Comparison of ENCODE assay signal across 8 cellular contexts in the genomic region with DNA sequence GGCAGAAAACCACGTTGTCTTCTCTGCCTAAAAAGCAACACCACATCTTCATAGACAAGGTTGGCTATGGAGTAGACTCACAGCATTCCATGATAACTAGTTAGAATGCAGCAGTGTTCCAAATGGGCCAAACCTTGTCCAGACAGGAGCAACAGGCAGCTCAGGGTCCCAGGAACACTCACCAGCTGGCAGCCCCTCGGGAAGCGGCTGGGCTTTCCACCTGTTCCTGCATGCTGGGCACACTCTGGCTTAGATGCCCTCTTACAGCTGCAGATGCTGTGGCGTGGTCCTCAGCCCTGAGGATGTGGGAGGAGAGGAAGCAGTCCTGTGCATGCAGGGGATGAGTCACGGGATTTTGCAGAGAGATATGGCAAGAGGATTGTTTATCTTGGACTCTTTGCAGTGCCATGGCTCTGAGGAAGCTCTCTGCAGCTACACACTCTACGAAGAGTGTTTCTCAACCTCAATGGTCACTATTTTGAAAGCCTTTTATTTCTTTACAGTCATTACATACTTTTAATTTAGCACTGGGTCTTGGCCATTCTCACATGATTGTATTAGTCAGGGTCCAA. TPM values are rescaled to one million over a fixed set of nuclear protein-coding genes. Genes with fewer than 3 reads are reported as not detected.
DNase-seq lines count a peak whose midpoint lies in the region; ATAC-seq and TF ChIP-seq lines count a peak whose summit lies in the region.

No MANE protein-coding gene starts in this region.

- intact Hi-C loops in sciatic nerve (cut with DNase I): no loop called here

- H3K36me3 ChIP-seq in ACC112 (ENCODE audit: insufficient read depth, low read length) (no peaks in the 10 kb centered on the region), H7 (replicated peaks; ENCODE audit: control insufficient read depth, insufficient read depth, low read length) (no peaks in the 10 kb centered on the region; the same call in 1 of the 2 replicates), fibroblast of lung (ENCODE audit: control insufficient read depth, insufficient read depth, low read length) (no peaks in the 10 kb centered on the region)

- H3K4me3 ChIP-seq in ACC112 (ENCODE audit: low read depth, low read length) (0 out of 2 replicates have a peak overlapping the region, but pooled peaks have one; percentile 18), H7 (ENCODE audit: insufficient read depth, low read depth, low read length) (no peak overlapping the region), fibroblast of lung (replicated peaks in 1 of 4; ENCODE audit: control extremely low read depth in 1 of 4, insufficient read depth in 1 of 4, low read depth in 3 of 4, low read length in 4 of 4) (no peak overlapping the region)

- ATAC-seq in sciatic nerve (peak; percentile 97), GM18517 (IDR thresholded peaks at IDR 0.05; ENCODE audit: unreplicated experiment) (no peak), GM18907 (IDR thresholded peaks at IDR 0.05; ENCODE audit: unreplicated experiment) (no peak), HG03460 (IDR thresholded peaks at IDR 0.05; ENCODE audit: unreplicated experiment) (no peak)

- H2AFZ ChIP-seq in ACC112 (ENCODE audit: low read length, unreplicated experiment): no peak overlapping the region
- H2AFZ ChIP-seq in fibroblast of lung (ENCODE audit: low read length): no peak overlapping the region

- H3K4me1 ChIP-seq in ACC112 (ENCODE audit: control insufficient read depth, insufficient read depth, low read length, unreplicated experiment) (peaks cover 34% of the 10 kb centered on the region), fibroblast of lung (ENCODE audit: control insufficient read depth, extremely low read depth, insufficient read depth, low read length) (peaks cover 3% of the 10 kb centered on the region)

- H3K4me2 ChIP-seq in fibroblast of lung (ENCODE audit: extremely low read depth, insufficient read depth, low read length): peak overlapping the region; percentile 25

- H3K9ac ChIP-seq in fibroblast of lung (ENCODE audit: insufficient read depth, low read length): no peak overlapping the region

- H3K27ac ChIP-seq in ACC112 (ENCODE audit: low read depth, low read length) (peak overlapping the region; percentile 91), fibroblast of lung (ENCODE audit: insufficient read depth, low read length) (peak overlapping the region; percentile 62)

- H3K9me3 ChIP-seq in fibroblast of lung (ENCODE audit: control insufficient read depth, insufficient read depth, low read depth, low read length): no peaks in the 10 kb centered on the region

- TF ChIP-seq CTCF in fibroblast of lung (conservative IDR thresholded peaks at IDR 0.05 in 1 of 2, IDR thresholded peaks at IDR 0.05 in 1 of 2; ENCODE audit: low read depth in 1 of 2, low read length in 2 of 2): no peak

- DNase-seq in H7 (peak; percentile 38), SIG-M5 treated with dmso at 0.1 percent for 504 hours (lab: John Stamatoyannopoulos, UW; ENCODE audit: unreplicated experiment) (peak; percentile 89), fibroblast of lung (ENCODE audit: low read depth in 2 of 2) (peak; percentile 97 to 98), sciatic nerve (ENCODE audit: low spot score) (no peak)

- no peaks in the 10 kb centered on the region for H4K20me1 ChIP-seq in fibroblast of lung (ENCODE audit: control insufficient read depth, extremely low read depth, insufficient read depth, low read length)

- H3K79me2 ChIP-seq in ACC112 (ENCODE audit: control insufficient read depth, insufficient read depth, low read length, unreplicated experiment) (no peaks in the 10 kb centered on the region), fibroblast of lung (ENCODE audit: control insufficient read depth, insufficient read depth, low read length) (no peaks in the 10 kb centered on the region)

- H3K27me3 ChIP-seq in ACC112 (ENCODE audit: insufficient read depth, low read length): no peaks in the 10 kb centered on the region
- no peaks in the 10 kb centered on the region for H3K27me3 ChIP-seq in H7 (ENCODE audit: control insufficient read depth, insufficient read depth, low read length)
- no peaks in the 10 kb centered on the region for H3K27me3 ChIP-seq in fibroblast of lung (ENCODE audit: control insufficient read depth, insufficient read depth, low read length)

RNA-seq across cellular contexts. Expression of a gene that starts 11.3 kb away (rescaled TPM):
- 5.3 and 5.7 TPM in 2 replicates for total RNA-seq in H7 (2014; rRNA removed; shearing (Covaris generic))
- under 0.01 and 0.33 TPM in 2 replicates for total RNA-seq in fibroblast of lung
- 0.08 and 0.43 TPM in 2 replicates for polyA plus RNA-seq in fibroblast of lung
- polyA plus RNA-seq in fibroblast of lung (2012): 0.17 and 0.83 TPM in 2 replicates
- polyA minus RNA-seq in fibroblast of lung (ENCODE audit: low replicate concordance): 0.12 and 1.3 TPM in 2 replicates
- 10.0 TPM for total RNA-seq in sciatic nerve
